ENCODE assay signal across 8 cellular contexts in the genomic region with DNA sequence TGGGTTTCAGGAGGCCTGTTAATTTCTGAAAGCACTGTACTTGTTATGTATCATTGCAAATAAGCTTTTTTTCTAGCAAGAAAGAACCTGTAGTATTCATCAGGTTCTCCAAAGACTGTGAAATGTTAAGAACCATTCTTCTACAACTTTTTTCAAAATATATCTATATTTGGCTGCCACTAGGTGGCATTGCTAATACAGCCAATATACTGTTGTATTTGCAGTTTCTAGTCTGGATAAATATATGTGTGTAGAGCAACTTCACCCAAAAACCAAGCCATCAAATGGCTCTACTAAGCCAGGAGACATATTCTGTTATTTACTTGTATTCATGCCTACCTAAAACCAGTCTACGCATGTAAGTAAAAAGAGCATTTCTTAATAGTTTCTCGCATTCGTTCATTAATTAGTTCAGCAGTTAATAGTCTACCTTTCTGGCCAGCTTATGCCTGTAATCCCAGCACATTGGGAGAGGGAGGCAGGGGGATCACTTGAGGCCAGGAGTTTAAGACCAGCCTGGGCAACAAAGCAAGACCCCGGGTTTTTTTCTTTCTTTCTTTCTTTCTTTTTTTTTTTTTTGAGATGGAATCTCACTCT. TPM values are rescaled to one million over a fixed set of nuclear protein-coding genes. Genes with fewer than 3 reads are reported as not detected.
DNase-seq lines count a peak whose midpoint lies in the region; ATAC-seq, FAIRE-seq and TF ChIP-seq lines count a peak whose summit lies in the region.

No MANE protein-coding gene starts in this region.

- CTCF ChIA-PET in MCF 10A (lab: Yijun Ruan, JAX), result interaction anchor here (0.7 to 2.7 kb wide), 14 partner anchors 15 to 310 kb away, joined by 3 to 16 read pairs (median 4); no protein-coding TSS in a partner anchor

- no peak overlapping the region for H3K4me3 Mint-ChIP-seq in MCF 10A (ENCODE audit: unreplicated experiment)

- peak; percentile 58 for TF ChIP-seq CTCF in MCF 10A (IDR thresholded peaks at IDR 0.05; ENCODE audit: unreplicated experiment)

- DNase-seq in ELR (ENCODE audit: low read depth) (peak; percentile 72), NCI-H2227 treated with DMSO at 0.1 percent for 48 hours (lab: John Stamatoyannopoulos, UW) (peak; percentile 5), MCF 10A (ENCODE audit: unreplicated experiment) (peak; percentile 50), left lobe of liver (ENCODE audit: low spot score) (no peak), NCI-H1048 (lab: John Stamatoyannopoulos, UW) (no peak), GF-D8 (lab: John Stamatoyannopoulos, UW) (no peak)

- intact Hi-C loops in MCF 10A (cut with micrococcal nuclease), result loop anchor here (1.0 to 10.0 kb wide), 3 partner anchors 112 to 432 kb away; no protein-coding TSS in a partner anchor

- FAIRE-seq in A204.1 (lab: Jason Lieb, UNC), result peak; percentile 97

- H3K4me1 Mint-ChIP-seq in MCF 10A (ENCODE audit: insufficient read depth, unreplicated experiment), result no peaks in the 10 kb centered on the region

- no TSS peak for BruUV-seq in MCF 10A (replicated peaks; lab: Mats Ljungman, UMichigan)

- H3K9me3 Mint-ChIP-seq in MCF 10A (ENCODE audit: unreplicated experiment), result peaks cover 8% of the 10 kb centered on the region

- POLR2A ChIA-PET in MCF 10A (lab: Yijun Ruan, JAX), result interaction anchor here (1.6 kb wide), 1 partner anchor 21 kb away, joined by 7 read pairs; no protein-coding TSS in a partner anchor

- H3K27me3 Mint-ChIP-seq in MCF 10A (ENCODE audit: insufficient read depth, unreplicated experiment), result no peaks in the 10 kb centered on the region

- peak; percentile 71 for ATAC-seq in left lobe of liver
- ATAC-seq in GM19397 (IDR thresholded peaks at IDR 0.05; ENCODE audit: unreplicated experiment), result no peak

- H3K27ac Mint-ChIP-seq in MCF 10A (ENCODE audit: low read depth, unreplicated experiment), result no peak overlapping the region

- H3K36me3 Mint-ChIP-seq in MCF 10A (ENCODE audit: insufficient read depth, unreplicated experiment), result peaks cover 13% of the 10 kb centered on the region

RNA-seq across cellular contexts. Expression of gene VMP1, which starts 39.5 kb away (rescaled TPM):
- total RNA-seq in MCF 10A (2022) (205 and 228 TPM in 2 replicates), left lobe of liver (65.0 TPM)

RNA-seq across cellular contexts. Expression of gene PTRH2, which starts 39.7 kb away (rescaled TPM):
- 47.5 and 51.7 TPM in 2 replicates for total RNA-seq in MCF 10A (2022)
- total RNA-seq in left lobe of liver, result 10.3 TPM

Comparison
In these comparisons a context has a peak if more than half of its experiments do, and no peak if none do; other contexts are left out.
1. DNase-seq: peak in ELR (single experiment), NCI-H2227 treated with DMSO at 0.1 percent for 48 hours (single experiment) and MCF 10A (single experiment); none in left lobe of liver (single experiment), NCI-H1048 (single experiment) and GF-D8 (single experiment).